Comparison of ENCODE assay signal across 19 cellular contexts in genomic region chr2:188003800-188004199, GRCh38.
"Had no signal": no experiment of that assay in that cellular context is flagged by ENCODE, and none has a peak within 500 bp of the region (broad histone marks: within the 10 kb centered on the region; RNA-seq: fewer than 3 reads in every experiment).

No MANE protein-coding gene starts in this region.

- H3K27ac ChIP-seq: HL-60, SJSA1, SK-N-MC had no signal

- H3K36me3 ChIP-seq: SJSA1 had no signal

- DNase-seq: KBM-7, NCI-H1092, NCI-H1105 treated with DMSO at 0.1 percent for 48 hours, NCI-H1417 treated with DMSO at 0.1 percent for 48 hours, NCI-H146, NCI-H1694 treated with DMSO at 0.1 percent for 48 hours, NCI-H1930, NCI-H2081, NCI-H2107, NCI-H2227 treated with DMSO at 0.1 percent for 48 hours, NCI-H524, NCI-H526 treated with DMSO at 0.1 percent for 48 hours, NCI-H748 treated with DMSO at 0.1 percent for 48 hours, Right ventricle myocardium superior, RPMI8226, SIG-M5 had no signal

- H3K9me3 ChIP-seq: SJSA1 had no signal

- H3K4me3 ChIP-seq: SJSA1, SK-N-MC had no signal

- H3K27me3 ChIP-seq: SJSA1 had no signal
